Comparison of ENCODE assay signal across 20 cellular contexts in genomic region chr5:83549681-83550080, GRCh38.
"Had no signal": no experiment of that assay in that cellular context is flagged by ENCODE, and none has a peak within 500 bp of the region (broad histone marks: within the 10 kb centered on the region; RNA-seq: fewer than 3 reads in every experiment).

No MANE protein-coding gene starts in this region.

- H3K27ac ChIP-seq: adrenal gland, body of pancreas, foreskin keratinocyte, SJSA1, spleen, tibial nerve had no signal

- H3K36me3 Mint-ChIP-seq: stimulated activated naive B cell treated with anti-CD40 and anti-IgM and Interleukin-4, amounts not matched to agents 10 μg/mL and 1 μg/mL and 100 μg/mL, for 72 hours; T-cell had no signal

- H3K27me3 Mint-ChIP-seq: activated T-helper 17 cell treated with anti-CD3 and anti-CD28 coated beads, Interleukin-2, amount 50 U/mL, for 72 hours; dendritic cell treated with granulocyte-macrophage colony-stimulating factor and Interleukin-4, amounts not matched to agents 40 ng/mL and 50 ng/mL, for 4 days; effector memory CD8-positive, alpha-beta T cell; stimulated activated naive B cell treated with anti-CD40 and anti-IgM and Interleukin-4, amounts not matched to agents 10 μg/mL and 1 μg/mL and 100 μg/mL, for 72 hours had no signal

- ATAC-seq: activated T-helper 17 cell treated with anti-CD3 and anti-CD28 coated beads, Interleukin-2, amount 50 U/mL, for 72 hours; body of pancreas; effector memory CD8-positive, alpha-beta T cell; foreskin keratinocyte; stimulated activated naive B cell treated with anti-CD40 and anti-IgM and Interleukin-4, amounts not matched to agents 10 μg/mL and 1 μg/mL and 100 μg/mL, for 72 hours; T-cell; WTC11 had no signal

- H3K4me3 ChIP-seq: adrenal gland, body of pancreas, heart right ventricle, SJSA1, spleen, tibial nerve had no signal

- H3K9me3 Mint-ChIP-seq: activated CD4-positive, alpha-beta T cell treated with anti-CD3 and anti-CD28 coated beads, Interleukin-2, amount 10 ng/mL, durations not matched to agents 24 days and 14 days; activated naive CD4-positive, alpha-beta T cell treated with anti-CD3 and anti-CD28 coated beads for 36 hours; activated T-helper 17 cell treated with anti-CD3 and anti-CD28 coated beads, Interleukin-2, amount 50 U/mL, for 72 hours; dendritic cell treated with granulocyte-macrophage colony-stimulating factor and Interleukin-4, amounts not matched to agents 40 ng/mL and 50 ng/mL, for 4 days; effector memory CD8-positive, alpha-beta T cell; neural crest cell; stimulated activated naive B cell treated with anti-CD40 and anti-IgM and Interleukin-4, amounts not matched to agents 10 μg/mL and 1 μg/mL and 100 μg/mL, for 72 hours; T-cell; WTC11 had no signal

- DNase-seq: activated CD4-positive, alpha-beta T cell treated with anti-CD3 and anti-CD28 coated beads, Interleukin-2, amount 10 ng/mL, durations not matched to agents 24 days and 14 days; activated CD8-positive, alpha-beta memory T cell treated with anti-CD3 and anti-CD28 coated beads for 24 hours; activated naive CD4-positive, alpha-beta T cell treated with anti-CD3 and anti-CD28 coated beads for 36 hours; adrenal gland; body of pancreas; cerebellar nuclear complex; effector memory CD8-positive, alpha-beta T cell; foreskin keratinocyte; heart right ventricle; spleen; stimulated activated CD4-positive, alpha-beta T cell treated with anti-CD3 and anti-CD28 coated beads, Interleukin-2, amount 100 ng/mL, for 24 hours; stimulated activated naive B cell treated with anti-CD40 and anti-IgM and Interleukin-4, amounts not matched to agents 10 μg/mL and 1 μg/mL and 100 μg/mL, for 72 hours; T-cell had no signal

- H3K9me3 ChIP-seq: adrenal gland, body of pancreas, heart right ventricle, SJSA1, spleen, tibial nerve had no signal

- H3K4me1 ChIP-seq: foreskin keratinocyte, spleen had no signal

- FAIRE-seq: islet of Langerhans had no signal

- H3K27me3 ChIP-seq: adrenal gland, body of pancreas, foreskin keratinocyte, heart right ventricle, SJSA1, spleen, tibial nerve had no signal

- H3K4me3 Mint-ChIP-seq: activated CD4-positive, alpha-beta T cell treated with anti-CD3 and anti-CD28 coated beads, Interleukin-2, amount 10 ng/mL, durations not matched to agents 24 days and 14 days; activated naive CD4-positive, alpha-beta T cell treated with anti-CD3 and anti-CD28 coated beads for 36 hours; activated T-helper 17 cell treated with anti-CD3 and anti-CD28 coated beads, Interleukin-2, amount 50 U/mL, for 72 hours; dendritic cell treated with granulocyte-macrophage colony-stimulating factor and Interleukin-4, amounts not matched to agents 40 ng/mL and 50 ng/mL, for 4 days; effector memory CD8-positive, alpha-beta T cell; neural crest cell; stimulated activated naive B cell treated with anti-CD40 and anti-IgM and Interleukin-4, amounts not matched to agents 10 μg/mL and 1 μg/mL and 100 μg/mL, for 72 hours; T-cell; WTC11 had no signal

- H3K36me3 ChIP-seq: adrenal gland, spleen had no signal

- H3K4me1 Mint-ChIP-seq: activated CD4-positive, alpha-beta T cell treated with anti-CD3 and anti-CD28 coated beads, Interleukin-2, amount 10 ng/mL, durations not matched to agents 24 days and 14 days; activated T-helper 17 cell treated with anti-CD3 and anti-CD28 coated beads, Interleukin-2, amount 50 U/mL, for 72 hours; neural crest cell; stimulated activated naive B cell treated with anti-CD40 and anti-IgM and Interleukin-4, amounts not matched to agents 10 μg/mL and 1 μg/mL and 100 μg/mL, for 72 hours; T-cell; WTC11 had no signal

- H3K27ac Mint-ChIP-seq: activated CD4-positive, alpha-beta T cell treated with anti-CD3 and anti-CD28 coated beads, Interleukin-2, amount 10 ng/mL, durations not matched to agents 24 days and 14 days; activated naive CD4-positive, alpha-beta T cell treated with anti-CD3 and anti-CD28 coated beads for 36 hours; activated T-helper 17 cell treated with anti-CD3 and anti-CD28 coated beads, Interleukin-2, amount 50 U/mL, for 72 hours; dendritic cell treated with granulocyte-macrophage colony-stimulating factor and Interleukin-4, amounts not matched to agents 40 ng/mL and 50 ng/mL, for 4 days; effector memory CD8-positive, alpha-beta T cell; stimulated activated naive B cell treated with anti-CD40 and anti-IgM and Interleukin-4, amounts not matched to agents 10 μg/mL and 1 μg/mL and 100 μg/mL, for 72 hours; T-cell; WTC11 had no signal
